ENCODE assay signal across 24 cellular contexts in genomic region chr22:27022256-27022655, GRCh38.
"Had no signal": no experiment of that assay in that cellular context is flagged by ENCODE, and none has a peak within 500 bp of the region (broad histone marks: within the 10 kb centered on the region; RNA-seq: fewer than 3 reads in every experiment).

No MANE protein-coding gene starts in this region.

- H3K27ac ChIP-seq: breast epithelium, esophagus squamous epithelium, left lung, prostate gland, right lobe of liver, suprapubic skin had no signal

- H3K4me3 ChIP-seq: breast epithelium, esophagus squamous epithelium, left lung, prostate gland, right lobe of liver, suprapubic skin had no signal

- FAIRE-seq: islet of Langerhans, small intestine had no signal

- H3K4me1 ChIP-seq: breast epithelium, esophagus squamous epithelium, left lung, prostate gland, right lobe of liver, suprapubic skin had no signal

- H3K27ac Mint-ChIP-seq: activated B cell treated with CpG ODN at 0.5 μM for 24 hours; activated CD4-positive, alpha-beta memory T cell treated with anti-CD3 and anti-CD28 coated beads, Interleukin-2, amount 10 ng/mL, durations not matched to agents 7 days and 5 days; activated naive CD4-positive, alpha-beta T cell treated with anti-CD3 and anti-CD28 coated beads, Interleukin-2, amount 10 ng/mL, durations not matched to agents 7 days and 5 days; activated naive CD8-positive, alpha-beta T cell treated with anti-CD3 and anti-CD28 coated beads, Interleukin-2, amount 50 U/mL, for 24 hours; activated T-cell treated with anti-CD3 and anti-CD28 coated beads, Interleukin-2, amount 50 U/mL, for 24 hours; nephron progenitor cell; stimulated activated naive CD8-positive, alpha-beta T cell treated with anti-CD3 and anti-CD28 coated beads, Interleukin-15, amount 100 ng/mL, for 72 hours; type B pancreatic cell had no signal

- H3K36me3 Mint-ChIP-seq: activated naive CD4-positive, alpha-beta T cell treated with anti-CD3 and anti-CD28 coated beads, Interleukin-2, amount 10 ng/mL, durations not matched to agents 7 days and 5 days; type B pancreatic cell had no signal

- H3K27me3 ChIP-seq: right lobe of liver had no signal

- ATAC-seq: activated naive CD8-positive, alpha-beta T cell treated with anti-CD3 and anti-CD28 coated beads, Interleukin-2, amount 50 U/mL, for 24 hours; left lung; right lobe of liver; stimulated activated naive CD8-positive, alpha-beta T cell treated with anti-CD3 and anti-CD28 coated beads, Interleukin-15, amount 100 ng/mL, for 72 hours had no signal

- H3K4me1 Mint-ChIP-seq: activated B cell treated with CpG ODN at 0.5 μM for 24 hours; activated CD4-positive, alpha-beta memory T cell treated with anti-CD3 and anti-CD28 coated beads, Interleukin-2, amount 10 ng/mL, durations not matched to agents 7 days and 5 days; activated naive CD4-positive, alpha-beta T cell treated with anti-CD3 and anti-CD28 coated beads, Interleukin-2, amount 10 ng/mL, durations not matched to agents 7 days and 5 days; activated naive CD8-positive, alpha-beta T cell treated with anti-CD3 and anti-CD28 coated beads, Interleukin-2, amount 50 U/mL, for 24 hours; stimulated activated naive CD8-positive, alpha-beta T cell treated with anti-CD3 and anti-CD28 coated beads, Interleukin-15, amount 100 ng/mL, for 72 hours had no signal

- H3K9me3 Mint-ChIP-seq: activated B cell treated with CpG ODN at 0.5 μM for 24 hours; activated CD4-positive, alpha-beta memory T cell treated with anti-CD3 and anti-CD28 coated beads, Interleukin-2, amount 10 ng/mL, durations not matched to agents 7 days and 5 days; activated naive CD4-positive, alpha-beta T cell treated with anti-CD3 and anti-CD28 coated beads, Interleukin-2, amount 10 ng/mL, durations not matched to agents 7 days and 5 days; activated T-cell treated with anti-CD3 and anti-CD28 coated beads, Interleukin-2, amount 50 U/mL, for 24 hours; nephron progenitor cell; type B pancreatic cell had no signal

- H3K4me3 Mint-ChIP-seq: activated B cell treated with CpG ODN at 0.5 μM for 24 hours; activated CD4-positive, alpha-beta memory T cell treated with anti-CD3 and anti-CD28 coated beads, Interleukin-2, amount 10 ng/mL, durations not matched to agents 7 days and 5 days; activated naive CD4-positive, alpha-beta T cell treated with anti-CD3 and anti-CD28 coated beads, Interleukin-2, amount 10 ng/mL, durations not matched to agents 7 days and 5 days; activated naive CD8-positive, alpha-beta T cell treated with anti-CD3 and anti-CD28 coated beads, Interleukin-2, amount 50 U/mL, for 24 hours; activated T-cell treated with anti-CD3 and anti-CD28 coated beads, Interleukin-2, amount 50 U/mL, for 24 hours; nephron progenitor cell; stimulated activated naive CD8-positive, alpha-beta T cell treated with anti-CD3 and anti-CD28 coated beads, Interleukin-15, amount 100 ng/mL, for 72 hours; type B pancreatic cell had no signal

- H3K36me3 ChIP-seq: breast epithelium, esophagus squamous epithelium, left lung, prostate gland, right lobe of liver, suprapubic skin had no signal

- H3K9me3 ChIP-seq: breast epithelium, esophagus squamous epithelium, left lung, prostate gland, right lobe of liver, suprapubic skin had no signal

- DNase-seq: activated B cell treated with CpG ODN at 0.5 μM for 24 hours; activated CD4-positive, alpha-beta memory T cell treated with anti-CD3 and anti-CD28 coated beads, Interleukin-2, amount 10 ng/mL, durations not matched to agents 7 days and 5 days; activated CD4-positive, alpha-beta T cell treated with anti-CD3 and anti-CD28 coated beads for 4 hours; activated naive CD4-positive, alpha-beta T cell treated with anti-CD3 and anti-CD28 coated beads, Interleukin-2, amount 10 ng/mL, durations not matched to agents 7 days and 5 days; activated naive CD8-positive, alpha-beta T cell treated with anti-CD3 and anti-CD28 coated beads, Interleukin-2, amount 50 U/mL, for 24 hours; activated T-cell treated with anti-CD3 and anti-CD28 coated beads, Interleukin-2, amount 50 U/mL, for 24 hours; effector CD4-positive, alpha-beta T cell; esophagus squamous epithelium; hippocampal formation; left lung; midbrain; nephron progenitor cell; right lobe of liver; small intestine; stimulated activated CD4-positive, alpha-beta T cell treated with anti-CD3 and anti-CD28 coated beads, Interleukin-15, amount 100 ng/mL, for 24 hours; stimulated activated CD4-positive, alpha-beta T cell treated with anti-CD3 and anti-CD28 coated beads, Interleukin-4, amount 100 ng/mL, for 1 hour; stimulated activated naive CD8-positive, alpha-beta T cell treated with anti-CD3 and anti-CD28 coated beads, Interleukin-15, amount 100 ng/mL, for 72 hours; T-helper 1 cell; T-helper 9 cell had no signal
